In genomic region chr2:161423351-161424178, GRCh38 we compare ENCODE assay signal across 10 cellular contexts. TPM values are rescaled to one million over a fixed set of nuclear protein-coding genes. Genes with fewer than 3 reads are reported as not detected.
A peak's percentile ranks its signal among the peaks of the same experiment; 100 is the strongest.
DNase-seq lines count a peak whose midpoint lies in the region; ATAC-seq and TF ChIP-seq lines count a peak whose summit lies in the region.
"Had no signal": no experiment of that assay in that cellular context is flagged by ENCODE, and none has a peak within 500 bp of the region (broad histone marks: within the 10 kb centered on the region; RNA-seq: fewer than 3 reads in every experiment).

No MANE protein-coding gene starts in this region.

- no peak overlapping the region for H3K27ac ChIP-seq in CD8-positive, alpha-beta memory T cell (ENCODE audit: low read depth, low read length)
- H3K27ac ChIP-seq in fibroblast of lung (ENCODE audit: insufficient read depth, low read length) (no peak overlapping the region), osteoblast (ENCODE audit: low read depth, low read length) (no peak overlapping the region), Karpas-422 (ENCODE audit: low read length) (no peak overlapping the region)
- H3K27ac ChIP-seq: neutrophil had no signal

- H3K9ac ChIP-seq in fibroblast of lung (ENCODE audit: insufficient read depth, low read length) (no peak overlapping the region), Karpas-422 (ENCODE audit: low read length) (no peak overlapping the region)

- H3K4me3 ChIP-seq in CD8-positive, alpha-beta memory T cell (ENCODE audit: low read length): no peak overlapping the region
- H3K4me3 ChIP-seq in fibroblast of lung (replicated peaks in 1 of 4; ENCODE audit: control extremely low read depth in 1 of 4, insufficient read depth in 1 of 4, low read depth in 3 of 4, low read length in 4 of 4) (peak overlapping the region in 1 of 4 experiments; percentile 14), osteoblast (ENCODE audit: insufficient read depth, low read length) (peak overlapping the region; percentile 30), Karpas-422 (ENCODE audit: low read length) (no peak overlapping the region)

- intact Hi-C loops in activated B cell treated with CpG ODN at 0.5 μM for 24 hours (cut with micrococcal nuclease): loop anchor here (10.0 kb wide), 1 partner anchor 701 kb away; no protein-coding TSS in a partner anchor

- H3K4me3 Mint-ChIP-seq in CD8-positive, alpha-beta memory T cell: peak overlapping the region; percentile 40 to 89 (median 72)
- H3K4me3 Mint-ChIP-seq in activated B cell treated with CpG ODN at 0.5 μM for 24 hours: peak overlapping the region; percentile 68

- no peaks in the 10 kb centered on the region for H4K20me1 ChIP-seq in fibroblast of lung (ENCODE audit: control insufficient read depth, extremely low read depth, insufficient read depth, low read length)
- no peaks in the 10 kb centered on the region for H4K20me1 ChIP-seq in osteoblast (ENCODE audit: insufficient read depth, low read length)
- H4K20me1 ChIP-seq in Karpas-422 (ENCODE audit: insufficient read depth, low read depth, low read length): no peaks in the 10 kb centered on the region

- H2AFZ ChIP-seq in fibroblast of lung (ENCODE audit: low read length) (no peak overlapping the region), osteoblast (ENCODE audit: low read length) (no peak overlapping the region), Karpas-422 (ENCODE audit: low read length) (no peak overlapping the region)

- H3K36me3 Mint-ChIP-seq in CD8-positive, alpha-beta memory T cell: no peaks in the 10 kb centered on the region
- H3K36me3 Mint-ChIP-seq in activated B cell treated with CpG ODN at 0.5 μM for 24 hours (ENCODE audit: low read depth): no peaks in the 10 kb centered on the region

- POLR2A ChIA-PET in CD8-positive, alpha-beta memory T cell (lab: Charles Lee): no interaction called here
- POLR2A ChIA-PET in activated B cell treated with CpG ODN at 0.5 μM for 24 hours (lab: Charles Lee): no interaction called here

- no peaks in the 10 kb centered on the region for H3K9me2 ChIP-seq in Karpas-422 (replicated peaks; ENCODE audit: insufficient read depth, low read length)

- peak in 1 of 5 donors; percentile 44 for DNase-seq in CD8-positive, alpha-beta memory T cell
- DNase-seq in activated B cell treated with CpG ODN at 0.5 μM for 24 hours (no peak), fibroblast of lung (ENCODE audit: low read depth in 2 of 2) (peak in 1 of 2 donors; percentile 21), osteoblast (ENCODE audit: insufficient read length, low spot score, missing footprints) (peak; percentile 79), CD1c-positive myeloid dendritic cell (ENCODE audit: extremely low spot score) (no peak), NCI-H2107 (lab: John Stamatoyannopoulos, UW) (no peak), Karpas-422 (no peak)

- no peak overlapping the region for H3K27ac Mint-ChIP-seq in CD8-positive, alpha-beta memory T cell
- peak overlapping the region; percentile 35 for H3K27ac Mint-ChIP-seq in activated B cell treated with CpG ODN at 0.5 μM for 24 hours

- no peaks in the 10 kb centered on the region for H3K9me3 ChIP-seq in CD8-positive, alpha-beta memory T cell (ENCODE audit: low read length)
- H3K9me3 ChIP-seq in fibroblast of lung (ENCODE audit: control insufficient read depth, insufficient read depth, low read depth, low read length): no peaks in the 10 kb centered on the region
- H3K9me3 ChIP-seq in osteoblast (ENCODE audit: low read depth, low read length): no peaks in the 10 kb centered on the region
- H3K9me3 ChIP-seq in Karpas-422 (ENCODE audit: low read length): no peaks in the 10 kb centered on the region
- H3K9me3 ChIP-seq: neutrophil had no signal

- H3K27me3 Mint-ChIP-seq in CD8-positive, alpha-beta memory T cell: peaks cover 74 to 90% of the 10 kb centered on the region in 2 donors
- peaks cover 74% of the 10 kb centered on the region for H3K27me3 Mint-ChIP-seq in activated B cell treated with CpG ODN at 0.5 μM for 24 hours

- peaks cover 9% of the 10 kb centered on the region for H3K4me1 ChIP-seq in CD8-positive, alpha-beta memory T cell (ENCODE audit: insufficient read depth, low read length)
- H3K4me1 ChIP-seq in fibroblast of lung (ENCODE audit: control insufficient read depth, extremely low read depth, insufficient read depth, low read length) (no peaks in the 10 kb centered on the region), osteoblast (ENCODE audit: insufficient read depth, low read length) (no peaks in the 10 kb centered on the region), Karpas-422 (ENCODE audit: low read length) (no peaks in the 10 kb centered on the region)

- peaks cover 4 to 15% (median 12%) of the 10 kb centered on the region in 5 donors for H3K9me3 Mint-ChIP-seq in CD8-positive, alpha-beta memory T cell
- H3K9me3 Mint-ChIP-seq in activated B cell treated with CpG ODN at 0.5 μM for 24 hours: peaks cover 2% of the 10 kb centered on the region

- no peak for TF ChIP-seq CTCF in activated B cell treated with CpG ODN at 0.5 μM for 24 hours (IDR thresholded peaks at IDR 0.05)
- TF ChIP-seq CTCF in fibroblast of lung (conservative IDR thresholded peaks at IDR 0.05 in 1 of 2, IDR thresholded peaks at IDR 0.05 in 1 of 2; ENCODE audit: low read depth in 1 of 2, low read length in 2 of 2): no peak
- no peak for TF ChIP-seq CTCF in osteoblast (IDR thresholded peaks at IDR 0.05; ENCODE audit: extremely low read depth, low read depth, low read length)

- CTCF ChIA-PET in CD8-positive, alpha-beta memory T cell (lab: Charles Lee): interaction anchor here (1.8 kb wide), 1 partner anchor 9 kb away, joined by 5 read pairs; no protein-coding TSS in a partner anchor
- CTCF ChIA-PET in activated B cell treated with CpG ODN at 0.5 μM for 24 hours (lab: Charles Lee): no interaction called here

- peaks cover 30 to 50% (median 39%) of the 10 kb centered on the region in 3 donors for H3K4me1 Mint-ChIP-seq in CD8-positive, alpha-beta memory T cell
- peaks cover 37% of the 10 kb centered on the region for H3K4me1 Mint-ChIP-seq in activated B cell treated with CpG ODN at 0.5 μM for 24 hours

- H3K36me3 ChIP-seq in CD8-positive, alpha-beta memory T cell (ENCODE audit: insufficient read depth, low read length): no peaks in the 10 kb centered on the region
- no peaks in the 10 kb centered on the region for H3K36me3 ChIP-seq in fibroblast of lung (ENCODE audit: control insufficient read depth, insufficient read depth, low read length)
- H3K36me3 ChIP-seq in osteoblast (ENCODE audit: insufficient read depth, low read length): no peaks in the 10 kb centered on the region
- H3K36me3 ChIP-seq in Karpas-422 (ENCODE audit: insufficient read depth, low read length): no peaks in the 10 kb centered on the region
- H3K36me3 ChIP-seq: neutrophil had no signal

- ATAC-seq in activated B cell treated with CpG ODN at 0.5 μM for 24 hours (ENCODE audit: low read depth) (peak; percentile 31), GM19463 (IDR thresholded peaks at IDR 0.05; ENCODE audit: unreplicated experiment) (no peak)

- H3K27me3 ChIP-seq in CD8-positive, alpha-beta memory T cell (ENCODE audit: insufficient read depth, low read length, poor library complexity, severe bottlenecking): peaks cover 80% of the 10 kb centered on the region
- peaks cover 86% of the 10 kb centered on the region for H3K27me3 ChIP-seq in fibroblast of lung (ENCODE audit: control insufficient read depth, insufficient read depth, low read length)
- H3K27me3 ChIP-seq in osteoblast (ENCODE audit: insufficient read depth, low read length): peaks cover 98% of the 10 kb centered on the region
- no peaks in the 10 kb centered on the region for H3K27me3 ChIP-seq in Karpas-422 (ENCODE audit: low read length)

- H3K4me2 ChIP-seq in fibroblast of lung (ENCODE audit: extremely low read depth, insufficient read depth, low read length) (peak overlapping the region; percentile 36), osteoblast (ENCODE audit: insufficient read depth, low read length) (peak overlapping the region; percentile 27), Karpas-422 (ENCODE audit: low read depth, low read length, poor library complexity, severe bottlenecking) (no peak overlapping the region)

- H3K79me2 ChIP-seq in fibroblast of lung (ENCODE audit: control insufficient read depth, insufficient read depth, low read length): no peaks in the 10 kb centered on the region
- H3K79me2 ChIP-seq in osteoblast (ENCODE audit: insufficient read depth, low read length): no peaks in the 10 kb centered on the region
- H3K79me2 ChIP-seq in Karpas-422 (ENCODE audit: low read length): no peaks in the 10 kb centered on the region

RNA-seq across cellular contexts. Expression of gene TBR1, which starts 7.5 kb away (rescaled TPM):
- not detected for total RNA-seq in CD8-positive, alpha-beta memory T cell
- polyA plus RNA-seq in CD8-positive, alpha-beta memory T cell: not detected
- total RNA-seq in activated B cell treated with CpG ODN at 0.5 μM for 24 hours (0.02 and 0.07 TPM in 2 replicates), fibroblast of lung (not detected in 2 replicates), osteoblast (under 0.01 TPM in 1 of 2 replicates, not detected in the other)
- polyA plus RNA-seq in fibroblast of lung: 0.01 TPM in 1 of 2 replicates, not detected in the other
- not detected in 2 replicates for polyA plus RNA-seq in fibroblast of lung (2012)
- not detected in 2 replicates for polyA minus RNA-seq in fibroblast of lung (ENCODE audit: low replicate concordance)
- total RNA-seq in Karpas-422 (2014; rRNA removed; shearing (Covaris generic); ENCODE audit: low replicate concordance): 0.15 TPM in 1 of 2 replicates, not detected in the other
- total RNA-seq: activated CD8-positive, alpha-beta memory T cell treated with anti-CD3 and anti-CD28 coated beads for 36 hours had no signal
